Comparison of ENCODE assay signal across 2 cellular contexts in genomic region chr3:192914873-192915272, GRCh38.
TF ChIP-seq lines count a peak whose summit lies in the region.

No MANE protein-coding gene starts in this region.

TF ChIP-seq in SK-N-SH, 30 proteins besides CTCF, POLR2A, EP300 and RAD21 (continued from another document):
- TF ChIP-seq SMC3 (IDR thresholded peaks at IDR 0.05; ENCODE audit: low read depth, low read length): no peak
- TF ChIP-seq, protein P1, sequence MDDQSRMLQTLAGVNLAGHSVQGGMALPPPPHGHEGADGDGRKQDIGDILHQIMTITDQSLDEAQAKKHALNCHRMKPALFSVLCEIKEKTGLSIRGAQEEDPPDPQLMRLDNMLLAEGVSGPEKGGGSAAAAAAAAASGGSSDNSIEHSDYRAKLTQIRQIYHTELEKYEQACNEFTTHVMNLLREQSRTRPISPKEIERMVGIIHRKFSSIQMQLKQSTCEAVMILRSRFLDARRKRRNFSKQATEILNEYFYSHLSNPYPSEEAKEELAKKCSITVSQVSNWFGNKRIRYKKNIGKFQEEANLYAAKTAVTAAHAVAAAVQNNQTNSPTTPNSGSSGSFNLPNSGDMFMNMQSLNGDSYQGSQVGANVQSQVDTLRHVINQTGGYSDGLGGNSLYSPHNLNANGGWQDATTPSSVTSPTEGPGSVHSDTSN (IDR thresholded peaks at IDR 0.05): no peak
- no peak for TF ChIP-seq FOSL2 (IDR thresholded peaks at IDR 0.05; ENCODE audit: borderline replicate concordance, low read depth)
- no peak for TF ChIP-seq FOXJ3 (CRISPR knock-in tag; IDR thresholded peaks at IDR 0.05)
- no peak for TF ChIP-seq MXI1 (IDR thresholded peaks at IDR 0.05; ENCODE audit: low read depth, low read length)

TF ChIP-seq in SK-N-SH treated with all-trans-retinoic acid at 6 μM for 48 hours, 23 proteins besides CTCF, POLR2A, EP300 and RAD21 (continued from another document):
- TF ChIP-seq POU6F1 (CRISPR knock-in tag; IDR thresholded peaks at IDR 0.05; ENCODE audit: borderline replicate concordance, low read depth): no peak
